Comparison of ENCODE assay signal across 1 cellular context in the genomic region with DNA sequence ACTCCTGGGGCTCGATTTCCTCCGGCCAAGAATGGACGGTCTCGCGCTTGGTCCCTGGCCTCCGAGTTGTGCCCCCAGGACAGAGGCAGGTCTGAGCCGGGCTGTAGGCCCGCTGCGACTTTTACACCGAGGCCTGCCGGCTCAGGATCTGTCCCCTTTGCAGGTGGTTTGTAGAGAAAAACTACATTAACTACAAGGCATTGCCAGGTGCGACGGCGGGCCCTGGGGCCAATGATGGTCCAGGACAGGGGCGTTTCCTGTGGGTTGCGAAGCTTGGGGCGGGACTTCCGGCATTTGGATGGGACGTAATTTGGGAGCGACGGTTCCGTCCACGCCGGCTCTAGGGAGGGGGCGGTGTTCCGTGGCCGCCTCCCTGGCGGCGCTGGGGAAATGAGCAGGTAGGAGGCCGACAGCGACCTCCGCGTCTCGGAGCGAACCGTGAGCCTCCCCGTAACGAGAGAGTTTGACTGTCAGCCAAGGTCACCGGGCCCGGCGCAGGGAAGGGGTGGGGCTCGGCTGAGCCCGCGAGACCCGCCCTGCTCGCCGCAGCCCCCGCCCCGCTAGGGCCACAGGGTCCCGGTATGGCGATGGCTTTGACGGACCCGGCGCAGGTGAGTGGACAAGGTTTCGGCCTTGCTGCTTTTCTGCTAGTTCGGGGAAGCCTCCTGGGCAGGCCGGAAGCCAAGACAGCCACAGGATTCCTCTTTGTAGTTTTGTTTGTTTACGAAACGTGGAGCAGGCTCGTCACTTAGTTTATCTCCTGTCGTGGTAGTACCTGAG.
TF ChIP-seq lines count a peak whose summit lies in the region.

TSS of gene ZNF805 (plus strand) at position 322 of the 780 bp plus-strand sequence. CDS start at position 582, 260 bp downstream.

TF ChIP-seq in liver, 16 proteins besides CTCF, POLR2A, EP300 and RAD21 (continued from another document):
- TF ChIP-seq HNF4G (IDR thresholded peaks at IDR 0.05) = no peak
- peak in 1 of 2 donors; percentile 18 for TF ChIP-seq HNF4A (conservative IDR thresholded peaks at IDR 0.05)
- TF ChIP-seq FOXA1 (IDR thresholded peaks at IDR 0.05) = no peak
- TF ChIP-seq JUND (IDR thresholded peaks at IDR 0.05) = no peak
- TF ChIP-seq RXRA (IDR thresholded peaks at IDR 0.05) = peak; percentile 18 to 47
- peak; percentile 76 for TF ChIP-seq ZBTB33 (IDR thresholded peaks at IDR 0.05)
- TF ChIP-seq YY1 (IDR thresholded peaks at IDR 0.05) = peak; percentile 83
- no peak for TF ChIP-seq FOXA2 (IDR thresholded peaks at IDR 0.05)
- TF ChIP-seq SP1 (IDR thresholded peaks at IDR 0.05) = peak; percentile 75
- peak; percentile 82 to 84 for TF ChIP-seq EGR1 (IDR thresholded peaks at IDR 0.05; ENCODE audit: low read depth in 2 of 2)
